8 cellular contexts compared by ENCODE assay signal in the genomic region with DNA sequence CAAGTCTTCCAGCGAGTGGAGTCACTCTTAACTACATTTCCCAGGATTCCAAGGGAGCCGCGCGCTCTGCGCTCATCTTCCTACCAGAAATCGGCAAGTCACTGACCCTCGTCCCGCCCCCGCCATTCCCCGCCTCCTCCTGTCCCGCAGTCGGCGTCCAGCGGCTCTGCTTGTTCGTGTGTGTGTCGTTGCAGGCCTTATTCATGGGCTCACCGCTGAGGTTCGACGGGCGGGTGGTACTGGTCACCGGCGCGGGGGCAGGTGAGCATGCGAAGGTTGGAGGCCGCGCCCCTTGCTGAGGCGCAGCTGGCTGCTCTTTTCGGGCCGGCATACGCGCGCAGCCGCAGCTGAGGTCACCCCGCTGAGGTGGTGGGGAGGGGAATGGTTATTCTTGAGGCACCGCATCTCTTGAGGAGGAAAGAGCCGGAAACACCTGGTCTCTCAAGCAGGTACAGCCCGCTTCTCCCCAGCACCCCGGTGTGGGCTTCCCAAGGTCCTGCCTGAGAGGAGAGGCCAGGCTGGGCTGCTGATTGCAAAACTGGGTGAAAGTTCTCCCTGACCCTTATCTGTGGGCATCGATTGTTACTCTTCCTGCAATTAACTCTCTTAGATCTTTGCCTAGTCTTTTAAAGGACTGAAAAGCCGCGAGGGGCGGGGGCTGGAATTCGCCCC. TPM values are rescaled to one million over a fixed set of nuclear protein-coding genes. Genes with fewer than 3 reads are reported as not detected.
DNase-seq lines count a peak whose midpoint lies in the region; ATAC-seq and TF ChIP-seq lines count a peak whose summit lies in the region.

A gene with protein sequence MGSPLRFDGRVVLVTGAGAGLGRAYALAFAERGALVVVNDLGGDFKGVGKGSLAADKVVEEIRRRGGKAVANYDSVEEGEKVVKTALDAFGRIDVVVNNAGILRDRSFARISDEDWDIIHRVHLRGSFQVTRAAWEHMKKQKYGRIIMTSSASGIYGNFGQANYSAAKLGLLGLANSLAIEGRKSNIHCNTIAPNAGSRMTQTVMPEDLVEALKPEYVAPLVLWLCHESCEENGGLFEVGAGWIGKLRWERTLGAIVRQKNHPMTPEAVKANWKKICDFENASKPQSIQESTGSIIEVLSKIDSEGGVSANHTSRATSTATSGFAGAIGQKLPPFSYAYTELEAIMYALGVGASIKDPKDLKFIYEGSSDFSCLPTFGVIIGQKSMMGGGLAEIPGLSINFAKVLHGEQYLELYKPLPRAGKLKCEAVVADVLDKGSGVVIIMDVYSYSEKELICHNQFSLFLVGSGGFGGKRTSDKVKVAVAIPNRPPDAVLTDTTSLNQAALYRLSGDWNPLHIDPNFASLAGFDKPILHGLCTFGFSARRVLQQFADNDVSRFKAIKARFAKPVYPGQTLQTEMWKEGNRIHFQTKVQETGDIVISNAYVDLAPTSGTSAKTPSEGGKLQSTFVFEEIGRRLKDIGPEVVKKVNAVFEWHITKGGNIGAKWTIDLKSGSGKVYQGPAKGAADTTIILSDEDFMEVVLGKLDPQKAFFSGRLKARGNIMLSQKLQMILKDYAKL (plus strand): TSS at position 125 of the 672 bp plus-strand sequence. CDS start 79 bp downstream, at position 204.

- peak within 1 kb of the TSS; percentile 67 for H3K27ac ChIP-seq in angular gyrus (ENCODE audit: low read depth, low read length)
- peak within 1 kb of the TSS; percentile 87 for H3K27ac ChIP-seq in right cardiac atrium (ENCODE audit: low read length)
- peak within 1 kb of the TSS; percentile 79 to 85 for H3K27ac ChIP-seq in uterus

- intact Hi-C loops in right cardiac atrium (cut with DNase I) (no loop called here), uterus (cut with DNase I; ENCODE audit: low total_unique reads) (no loop called here)

- ATAC-seq in HG02884 (IDR thresholded peaks at IDR 0.05; ENCODE audit: unreplicated experiment) = peak; percentile 96
- ATAC-seq in right cardiac atrium = peak; percentile 98 to 99

- under 1% methylated on average over 43 of the region's 43 CpGs for WGBS in right cardiac atrium

- H3K36me3 ChIP-seq in uterus = no peaks in the 10 kb centered on the region

- no peaks in the 10 kb centered on the region for H3K9me3 ChIP-seq in right cardiac atrium (ENCODE audit: control insufficient read depth, low read length)
- no peaks in the 10 kb centered on the region for H3K9me3 ChIP-seq in uterus

- TF ChIP-seq POLR2A in GM15510 (IDR thresholded peaks at IDR 0.05; ENCODE audit: borderline replicate concordance, extremely low read depth, insufficient read length) = peak; percentile 69
- TF ChIP-seq POLR2A in uterus (IDR thresholded peaks at IDR 0.05) = peak; percentile 42 to 69

- H3K27me3 ChIP-seq in right cardiac atrium (ENCODE audit: control insufficient read depth, insufficient read depth) (no peaks in the 10 kb centered on the region), uterus (no peaks in the 10 kb centered on the region)

- H3K4me1 ChIP-seq in right cardiac atrium (ENCODE audit: control insufficient read depth, insufficient read depth, low read length) = no peaks in the 10 kb centered on the region
- H3K4me1 ChIP-seq in uterus = peaks cover 0 to 7% of the 10 kb centered on the region in 2 donors

- DNase-seq in NCI-H1694 (lab: John Stamatoyannopoulos, UW) = peak; percentile 74
- DNase-seq in T-helper 2 cell = peak; percentile 38 to 89 (median 65)
- DNase-seq in right cardiac atrium = peak; percentile 92 to 97 (median 95)
- DNase-seq in pulmonary artery endothelial cell (ENCODE audit: low read depth, low spot score) = peak; percentile 47
- DNase-seq in uterus = peak; percentile 81 to 88

- no peak for TF ChIP-seq CTCF in uterus (IDR thresholded peaks at IDR 0.05)

- H3K4me3 ChIP-seq in right cardiac atrium (ENCODE audit: low read length) (peak within 1 kb of the TSS; percentile 66), uterus (peak within 1 kb of the TSS; percentile 59 to 79)

RNA-seq across cellular contexts. Expression of the gene that starts here (rescaled TPM):
- total RNA-seq in right cardiac atrium = 100 to 1,000 TPM; 200 to 253 (median 223) TPM
- polyA plus RNA-seq in right cardiac atrium = 207 TPM
- total RNA-seq in pulmonary artery endothelial cell = 133 and 151 TPM in 2 replicates
- 100 to 1,000 TPM in 3 of 4 donors, 10 to 100 TPM in 1; 93.8 to 167 (median 150) TPM for total RNA-seq in uterus

Comparison
In these comparisons a context has a peak if more than half of its experiments do, and no peak if none do; other contexts are left out.
1. Peak in every context shown above with its lines: DNase-seq, ATAC-seq, H3K4me3 ChIP-seq and H3K27ac ChIP-seq.